In genomic region chr12:19962192-19962591, GRCh38 we compare ENCODE assay signal across 25 cellular contexts.
"Had no signal": no experiment of that assay in that cellular context is flagged by ENCODE, and none has a peak within 500 bp of the region (broad histone marks: within the 10 kb centered on the region; RNA-seq: fewer than 3 reads in every experiment).

No MANE protein-coding gene starts in this region.

- H3K27me3 Mint-ChIP-seq: activated CD4-positive, alpha-beta T cell treated with anti-CD3 and anti-CD28 coated beads for 36 hours; activated naive CD8-positive, alpha-beta T cell treated with anti-CD3 and anti-CD28 coated beads for 36 hours; stimulated activated memory B cell treated with anti-CD40 and anti-IgM and Interleukin-4, amounts not matched to agents 10 μg/mL and 1 μg/mL and 100 μg/mL, for 72 hours had no signal

- ATAC-seq: activated CD4-positive, alpha-beta T cell treated with anti-CD3 and anti-CD28 coated beads for 36 hours; activated CD8-positive, alpha-beta memory T cell treated with anti-CD3 and anti-CD28 coated beads, Interleukin-2, amount 10 ng/mL, durations not matched to agents 7 days and 5 days; activated CD8-positive, alpha-beta T cell treated with anti-CD3 and anti-CD28 coated beads, Interleukin-2, amount 10 ng/mL, durations not matched to agents 7 days and 5 days; activated T-cell treated with anti-CD3 and anti-CD28 coated beads, Interleukin-2, amount 50 U/mL, for 72 hours; body of pancreas; lower lobe of right lung; stimulated activated memory B cell treated with anti-CD40 and anti-IgM and Interleukin-4, amounts not matched to agents 10 μg/mL and 1 μg/mL and 100 μg/mL, for 72 hours had no signal

- H3K4me3 Mint-ChIP-seq: activated CD4-positive, alpha-beta T cell treated with anti-CD3 and anti-CD28 coated beads for 36 hours; activated CD8-positive, alpha-beta memory T cell treated with anti-CD3 and anti-CD28 coated beads, Interleukin-2, amount 10 ng/mL, durations not matched to agents 7 days and 5 days; activated CD8-positive, alpha-beta T cell treated with anti-CD3 and anti-CD28 coated beads, Interleukin-2, amount 10 ng/mL, durations not matched to agents 7 days and 5 days; activated naive CD8-positive, alpha-beta T cell treated with anti-CD3 and anti-CD28 coated beads for 36 hours; activated T-cell treated with anti-CD3 and anti-CD28 coated beads, Interleukin-2, amount 50 U/mL, for 72 hours; nephron progenitor cell; stimulated activated memory B cell treated with anti-CD40 and anti-IgM and Interleukin-4, amounts not matched to agents 10 μg/mL and 1 μg/mL and 100 μg/mL, for 72 hours; T-helper 2 cell treated with Interferon-gamma antibody and Interleukin-4, amounts not matched to agents 5 μg/mL and 100 μg/mL, for 36 hours had no signal

- H3K27ac Mint-ChIP-seq: activated CD4-positive, alpha-beta T cell treated with anti-CD3 and anti-CD28 coated beads for 36 hours; activated CD8-positive, alpha-beta memory T cell treated with anti-CD3 and anti-CD28 coated beads, Interleukin-2, amount 10 ng/mL, durations not matched to agents 7 days and 5 days; activated CD8-positive, alpha-beta T cell treated with anti-CD3 and anti-CD28 coated beads, Interleukin-2, amount 10 ng/mL, durations not matched to agents 7 days and 5 days; activated naive CD8-positive, alpha-beta T cell treated with anti-CD3 and anti-CD28 coated beads for 36 hours; activated T-cell treated with anti-CD3 and anti-CD28 coated beads, Interleukin-2, amount 50 U/mL, for 72 hours; nephron progenitor cell; stimulated activated memory B cell treated with anti-CD40 and anti-IgM and Interleukin-4, amounts not matched to agents 10 μg/mL and 1 μg/mL and 100 μg/mL, for 72 hours; T-helper 2 cell treated with Interferon-gamma antibody and Interleukin-4, amounts not matched to agents 5 μg/mL and 100 μg/mL, for 36 hours had no signal

- H3K9me3 Mint-ChIP-seq: activated naive CD8-positive, alpha-beta T cell treated with anti-CD3 and anti-CD28 coated beads for 36 hours; stimulated activated memory B cell treated with anti-CD40 and anti-IgM and Interleukin-4, amounts not matched to agents 10 μg/mL and 1 μg/mL and 100 μg/mL, for 72 hours had no signal

- DNase-seq: activated CD4-positive, alpha-beta T cell treated with anti-CD3 and anti-CD28 coated beads for 36 hours; activated CD4-positive, CD25-positive, alpha-beta regulatory T cell; activated CD8-positive, alpha-beta memory T cell treated with anti-CD3 and anti-CD28 coated beads, Interleukin-2, amount 10 ng/mL, durations not matched to agents 7 days and 5 days; activated CD8-positive, alpha-beta T cell treated with anti-CD3 and anti-CD28 coated beads, Interleukin-2, amount 10 ng/mL, durations not matched to agents 7 days and 5 days; activated naive CD4-positive, alpha-beta T cell treated with Interleukin-2 at 50 U/mL for 16 hours; activated naive CD8-positive, alpha-beta T cell treated with anti-CD3 and anti-CD28 coated beads for 36 hours; activated T-cell treated with anti-CD3 and anti-CD28 coated beads, Interleukin-2, amount 50 U/mL, for 72 hours; adrenal gland; aorta; body of pancreas; cerebellar nuclear complex; colonic mucosa; effector CD8-positive, alpha-beta T cell; esophagus squamous epithelium; foreskin melanocyte; lower lobe of right lung; nephron progenitor cell; stimulated activated CD4-positive, alpha-beta T cell treated with anti-CD3 and anti-CD28 coated beads, Interleukin-1b, Interleukin-23, amount 100 ng/mL, for 48 hours; stimulated activated CD4-positive, alpha-beta T cell treated with anti-CD3 and anti-CD28 coated beads, Interleukin-4, amount 100 ng/mL, for 4 hours; stimulated activated CD8-positive, alpha-beta memory T cell treated with anti-CD3 and anti-CD28 coated beads, Interleukin-4, amount 100 ng/mL, for 48 hours; stomach; T-helper 1 cell; thyroid gland had no signal

- H3K4me1 Mint-ChIP-seq: activated CD4-positive, alpha-beta T cell treated with anti-CD3 and anti-CD28 coated beads for 36 hours; activated CD8-positive, alpha-beta memory T cell treated with anti-CD3 and anti-CD28 coated beads, Interleukin-2, amount 10 ng/mL, durations not matched to agents 7 days and 5 days; activated naive CD8-positive, alpha-beta T cell treated with anti-CD3 and anti-CD28 coated beads for 36 hours; stimulated activated memory B cell treated with anti-CD40 and anti-IgM and Interleukin-4, amounts not matched to agents 10 μg/mL and 1 μg/mL and 100 μg/mL, for 72 hours had no signal

- H3K36me3 Mint-ChIP-seq: activated CD8-positive, alpha-beta memory T cell treated with anti-CD3 and anti-CD28 coated beads, Interleukin-2, amount 10 ng/mL, durations not matched to agents 7 days and 5 days; activated naive CD8-positive, alpha-beta T cell treated with anti-CD3 and anti-CD28 coated beads for 36 hours; stimulated activated memory B cell treated with anti-CD40 and anti-IgM and Interleukin-4, amounts not matched to agents 10 μg/mL and 1 μg/mL and 100 μg/mL, for 72 hours had no signal
